In genomic region chr5:96546120-96546519, GRCh38 we compare ENCODE assay signal across 19 cellular contexts.
DNase-seq lines count a peak whose midpoint lies in the region; ATAC-seq, FAIRE-seq and TF ChIP-seq lines count a peak whose summit lies in the region.
"Had no signal": no experiment of that assay in that cellular context is flagged by ENCODE, and none has a peak within 500 bp of the region (broad histone marks: within the 10 kb centered on the region; RNA-seq: fewer than 3 reads in every experiment).

No MANE protein-coding gene starts in this region.

- no peaks in the 10 kb centered on the region for H3K4me1 ChIP-seq in GM23248 (ENCODE audit: insufficient read depth)

- no peaks in the 10 kb centered on the region for H3K27me3 ChIP-seq in GM23248 (replicated peaks; ENCODE audit: insufficient read depth)

- H3F3A ChIP-seq in GM23248 (ENCODE audit: insufficient read depth) = no peaks in the 10 kb centered on the region

- H3K9me2 ChIP-seq in GM23248 (ENCODE audit: insufficient read depth) = no peaks in the 10 kb centered on the region

- intact Hi-C loops in left colon (cut with DNase I, micrococcal nuclease) = no loop called here

- H3K79me2 ChIP-seq in GM23248 (ENCODE audit: insufficient read depth) = no peaks in the 10 kb centered on the region

- in situ Hi-C loops in GM23248 (cut with MboI) = no loop called here

- H3K36me3 ChIP-seq in GM23248 (ENCODE audit: low read depth) = no peaks in the 10 kb centered on the region

- no peak for FAIRE-seq in RCC 7860 (lab: Jason Lieb, UNC)
- FAIRE-seq: A204.1, G401.6, GM12891 had no signal

- H4K20me1 ChIP-seq in GM23248 (ENCODE audit: insufficient read depth) = no peaks in the 10 kb centered on the region

- no peaks in the 10 kb centered on the region for H3K9me3 ChIP-seq in GM23248 (ENCODE audit: low read depth)

- ATAC-seq in left colon (peak; percentile 67), HG02970 (IDR thresholded peaks at IDR 0.05; ENCODE audit: low FRiP score, unreplicated experiment) (no peak)
- ATAC-seq: GM23338 had no signal

- H3K9ac ChIP-seq in GM23248 = no peak overlapping the region

- POLR2A ChIA-PET in HEK293T (lab: Yijun Ruan, JAX) = no interaction called here

- no peak for TF ChIP-seq CTCF in epithelial cell of esophagus (IDR thresholded peaks at IDR 0.05; ENCODE audit: insufficient read depth, low read depth, low read length, missing control alignments)

- CTCF ChIA-PET in HEK293T (lab: Yijun Ruan, JAX) = no interaction called here

- no peak overlapping the region for H3K27ac ChIP-seq in GM23248

- H2AFZ ChIP-seq in GM23248 = no peak overlapping the region
- H2AFZ ChIP-seq: GM23338 had no signal

- no peak overlapping the region for H3K4me2 ChIP-seq in GM23248 (ENCODE audit: unreplicated experiment)
- H3K4me2 ChIP-seq: GM23338 had no signal

- DNase-seq in GM23248 = peak; percentile 25
- DNase-seq in RCC 7860 (ENCODE audit: low spot score) = peak; percentile 6
- DNase-seq in epithelial cell of esophagus (ENCODE audit: low read depth) = peak; percentile 41
- DNase-seq in left colon = no peak
- DNase-seq in HEK293T (ENCODE audit: extremely low spot score) = no peak
- no peak for DNase-seq in SK-N-DZ (ENCODE audit: low spot score)
- no peak for DNase-seq in NCI-H146 treated with DMSO at 0.1 percent for 48 hours (lab: John Stamatoyannopoulos, UW; ENCODE audit: unreplicated experiment)
- DNase-seq: C1 segment of cervical spinal cord; CD4-positive, alpha-beta T cell; DMS153; DMS79 treated with DMSO at 0.1 percent for 48 hours; EL; H7; IMR-90 had no signal

- 91 to 100% methylated on average over 1 of the region's 1 CpG for WGBS in GM23248 (ENCODE audit: low coverage in 1 of 2, low lambda C conversion rate in 2 of 2, missing lambda C conversion rate in 2 of 2), 2 experiments

- H3K4me3 ChIP-seq in GM23248 = no peak overlapping the region
- H3K4me3 ChIP-seq in epithelial cell of esophagus (ENCODE audit: low read length) = no peak overlapping the region
- H3K4me3 ChIP-seq: GM23338 had no signal

TF ChIP-seq in HEK293T, 16 proteins besides CTCF, POLR2A, EP300 and RAD21:
- TF ChIP-seq FOXM1 (IDR thresholded peaks at IDR 0.05; ENCODE audit: borderline replicate concordance) (no peak), ELF4 (IDR thresholded peaks at IDR 0.05) (no peak), HDGF (IDR thresholded peaks at IDR 0.05; ENCODE audit: borderline replicate concordance) (no peak), NFRKB (IDR thresholded peaks at IDR 0.05) (no peak), SUZ12 (IDR thresholded peaks at IDR 0.05) (no peak), FOXA1 (IDR thresholded peaks at IDR 0.05) (no peak), SP1 (IDR thresholded peaks at IDR 0.05) (no peak), PKNOX1 (IDR thresholded peaks at IDR 0.05) (no peak), FOXK2 (IDR thresholded peaks at IDR 0.05) (no peak), ARNT (IDR thresholded peaks at IDR 0.05) (no peak), BHLHE40 (IDR thresholded peaks at IDR 0.05; ENCODE audit: borderline replicate concordance) (no peak), ZNF384 (IDR thresholded peaks at IDR 0.05) (no peak), LEF1 (IDR thresholded peaks at IDR 0.05; ENCODE audit: borderline replicate concordance) (no peak), CTBP1 (IDR thresholded peaks at IDR 0.05; ENCODE audit: borderline replicate concordance) (no peak)

Comparison
In these comparisons a context has a peak if more than half of its experiments do, and no peak if none do; other contexts are left out.
1. DNase-seq: peak in GM23248 (single experiment), RCC 7860 (single experiment) and epithelial cell of esophagus (single experiment); none in left colon (0 of 2), HEK293T (single experiment), SK-N-DZ (single experiment) and NCI-H146 treated with DMSO at 0.1 percent for 48 hours (single experiment).